9 cellular contexts compared by ENCODE assay signal in genomic region chrX:40009462-40009851, GRCh38.
A peak's percentile ranks its signal among the peaks of the same experiment; 100 is the strongest.
DNase-seq lines count a peak whose midpoint lies in the region; TF ChIP-seq lines count a peak whose summit lies in the region.
"Had no signal": no experiment of that assay in that cellular context is flagged by ENCODE, and none has a peak within 500 bp of the region (broad histone marks: within the 10 kb centered on the region; RNA-seq: fewer than 3 reads in every experiment).

No MANE protein-coding gene starts in this region.

- peak overlapping the region in 4 of 5 donors; percentile 2 to 49 (median 20) for H3K4me3 ChIP-seq in subcutaneous abdominal adipose tissue (ENCODE audit: low read depth in 1 of 5, low read length in 5 of 5)

- no peak overlapping the region for H3K9ac ChIP-seq in subcutaneous abdominal adipose tissue (ENCODE audit: low read length in 5 of 5)

- H3K27me3 ChIP-seq in subcutaneous abdominal adipose tissue (ENCODE audit: control insufficient read depth in 5 of 5, insufficient read depth in 4 of 5, low read length in 5 of 5), result peaks cover 10 to 71% (median 45%) of the 10 kb centered on the region in 5 donors

- H3K4me3 Mint-ChIP-seq in activated naive CD4-positive, alpha-beta T cell treated with anti-CD3 and anti-CD28 coated beads for 36 hours, result peak overlapping the region; percentile 14
- no peak overlapping the region for H3K4me3 Mint-ChIP-seq in HFFc6

- peaks cover 41% of the 10 kb centered on the region for H3K27me3 Mint-ChIP-seq in activated naive CD4-positive, alpha-beta T cell treated with anti-CD3 and anti-CD28 coated beads for 36 hours (ENCODE audit: low read depth)
- H3K27me3 Mint-ChIP-seq in HFFc6 (ENCODE audit: insufficient read depth), result peaks cover 10% of the 10 kb centered on the region

- no peaks in the 10 kb centered on the region for H3K9me3 Mint-ChIP-seq in activated naive CD4-positive, alpha-beta T cell treated with anti-CD3 and anti-CD28 coated beads for 36 hours
- no peaks in the 10 kb centered on the region for H3K9me3 Mint-ChIP-seq in HFFc6
- H3K9me3 Mint-ChIP-seq: activated naive CD4-positive, alpha-beta T cell treated with anti-CD3 and anti-CD28 coated beads, Interleukin-2, amount 50 U/mL, for 72 hours had no signal

- no peak overlapping the region for H3K27ac ChIP-seq in subcutaneous abdominal adipose tissue (ENCODE audit: low read depth, low read length)

- H3K9me3 ChIP-seq in subcutaneous abdominal adipose tissue (ENCODE audit: control insufficient read depth in 5 of 5, low read length in 5 of 5), result peaks cover 0 to 8% (median 0%) of the 10 kb centered on the region in 5 donors

- CTCF ChIA-PET in activated naive CD4-positive, alpha-beta T cell treated with anti-CD3 and anti-CD28 coated beads for 36 hours (lab: Charles Lee), result interaction anchor here (1.2 kb wide), 1 partner anchor 99 kb away, joined by 3 read pairs; no protein-coding TSS in a partner anchor

- H3K36me3 Mint-ChIP-seq in activated naive CD4-positive, alpha-beta T cell treated with anti-CD3 and anti-CD28 coated beads for 36 hours (ENCODE audit: low read depth), result no peaks in the 10 kb centered on the region
- no peaks in the 10 kb centered on the region for H3K36me3 Mint-ChIP-seq in HFFc6 (ENCODE audit: low read depth)
- H3K36me3 Mint-ChIP-seq: activated naive CD4-positive, alpha-beta T cell treated with anti-CD3 and anti-CD28 coated beads, Interleukin-2, amount 50 U/mL, for 72 hours had no signal

- H3K36me3 ChIP-seq in subcutaneous abdominal adipose tissue (ENCODE audit: control insufficient read depth in 5 of 5, insufficient read depth in 5 of 5, low read length in 5 of 5), result no peaks in the 10 kb centered on the region

- DNase-seq in activated naive CD4-positive, alpha-beta T cell treated with anti-CD3 and anti-CD28 coated beads for 36 hours, result no peak
- no peak for DNase-seq in activated naive CD4-positive, alpha-beta T cell treated with anti-CD3 and anti-CD28 coated beads, Interleukin-2, amount 50 U/mL, for 16 hours
- peak; percentile 67 for DNase-seq in activated CD8-positive, alpha-beta memory T cell treated with anti-CD3 and anti-CD28 coated beads for 24 hours
- DNase-seq in left kidney (ENCODE audit: low read depth, low spot score) (peak; percentile 71), NCI-H526 treated with DMSO at 0.1 percent for 48 hours (lab: John Stamatoyannopoulos, UW) (no peak), HFFc6 (no peak), D341Med (ENCODE audit: low spot score) (no peak)

- H3K27ac Mint-ChIP-seq in activated naive CD4-positive, alpha-beta T cell treated with anti-CD3 and anti-CD28 coated beads for 36 hours, result no peak overlapping the region
- H3K27ac Mint-ChIP-seq in HFFc6, result no peak overlapping the region

- peaks cover 4 to 77% (median 61%) of the 10 kb centered on the region in 5 donors for H3K4me1 ChIP-seq in subcutaneous abdominal adipose tissue (ENCODE audit: control insufficient read depth in 5 of 5, insufficient read depth in 5 of 5, low read length in 5 of 5)

- TF ChIP-seq CTCF in HFFc6 (IDR thresholded peaks at IDR 0.05), result no peak

- H3K4me1 Mint-ChIP-seq in activated naive CD4-positive, alpha-beta T cell treated with anti-CD3 and anti-CD28 coated beads for 36 hours (ENCODE audit: low read depth), result peaks cover 34% of the 10 kb centered on the region
- H3K4me1 Mint-ChIP-seq in HFFc6 (ENCODE audit: low read depth), result peaks cover 10% of the 10 kb centered on the region; the same call in 1 of the 2 replicates

- intact Hi-C loops in activated naive CD4-positive, alpha-beta T cell treated with anti-CD3 and anti-CD28 coated beads for 36 hours (cut with micrococcal nuclease), result loop anchor here (2.0 to 10.0 kb wide), 3 partner anchors 149 to 395 kb away; no protein-coding TSS in a partner anchor

Comparison
In these comparisons a context has a peak if more than half of its experiments do, and no peak if none do; other contexts are left out.
1. DNase-seq: peak in activated CD8-positive, alpha-beta memory T cell treated with anti-CD3 and anti-CD28 coated beads for 24 hours (single experiment) and left kidney (single experiment); none in activated naive CD4-positive, alpha-beta T cell treated with anti-CD3 and anti-CD28 coated beads for 36 hours (single experiment), activated naive CD4-positive, alpha-beta T cell treated with anti-CD3 and anti-CD28 coated beads, Interleukin-2, amount 50 U/mL, for 16 hours (single experiment), NCI-H526 treated with DMSO at 0.1 percent for 48 hours (single experiment), HFFc6 (single experiment) and D341Med (single experiment).